16 cellular contexts compared by ENCODE assay signal in genomic region chr9:117315236-117315635, GRCh38.
"Had no signal": no experiment of that assay in that cellular context is flagged by ENCODE, and none has a peak within 500 bp of the region (broad histone marks: within the 10 kb centered on the region; RNA-seq: fewer than 3 reads in every experiment).

No MANE protein-coding gene starts in this region.

- ATAC-seq: activated naive CD8-positive, alpha-beta T cell treated with anti-CD3 and anti-CD28 coated beads, Interleukin-2, amount 50 U/mL, for 24 hours; activated T-cell treated with anti-CD3 and anti-CD28 coated beads, Interleukin-2, amount 50 U/mL, for 4 hours; gastroesophageal sphincter; left cardiac atrium; natural killer cell treated with Interleukin-12 subunit alpha and Interleukin-12 subunit beta and Interleukin-15 and Interleukin-18, amount 100 ng/mL, for 72 hours; right lobe of liver; upper lobe of right lung had no signal

- H3K9me3 Mint-ChIP-seq: activated naive CD4-positive, alpha-beta T cell treated with anti-CD3 and anti-CD28 coated beads, Interleukin-2, amount 10 ng/mL, durations not matched to agents 7 days and 5 days; activated naive CD8-positive, alpha-beta T cell treated with anti-CD3 and anti-CD28 coated beads, Interleukin-2, amount 50 U/mL, for 24 hours; activated T-cell treated with anti-CD3 and anti-CD28 coated beads, Interleukin-2, amount 50 U/mL, for 4 hours had no signal

- H3K4me1 Mint-ChIP-seq: activated naive CD4-positive, alpha-beta T cell treated with anti-CD3 and anti-CD28 coated beads, Interleukin-2, amount 10 ng/mL, durations not matched to agents 7 days and 5 days; activated naive CD8-positive, alpha-beta T cell treated with anti-CD3 and anti-CD28 coated beads, Interleukin-2, amount 50 U/mL, for 24 hours had no signal

- H3K27me3 Mint-ChIP-seq: activated naive CD4-positive, alpha-beta T cell treated with anti-CD3 and anti-CD28 coated beads, Interleukin-2, amount 10 ng/mL, durations not matched to agents 7 days and 5 days; natural killer cell treated with Interleukin-12 subunit alpha and Interleukin-12 subunit beta and Interleukin-15 and Interleukin-18, amount 100 ng/mL, for 72 hours had no signal

- DNase-seq: activated CD4-positive, alpha-beta T cell treated with anti-CD3 and anti-CD28 coated beads, Interleukin-2, amount 50 U/mL, for 1 hour; activated CD8-positive, alpha-beta memory T cell treated with anti-CD3 and anti-CD28 coated beads, Interleukin-2, amount 50 U/mL, for 4 hours; activated naive CD4-positive, alpha-beta T cell treated with anti-CD3 and anti-CD28 coated beads, Interleukin-2, amount 10 ng/mL, durations not matched to agents 7 days and 5 days; activated naive CD8-positive, alpha-beta T cell treated with anti-CD3 and anti-CD28 coated beads, Interleukin-2, amount 50 U/mL, for 24 hours; activated T-cell treated with anti-CD3 and anti-CD28 coated beads, Interleukin-2, amount 50 U/mL, for 4 hours; aorta; cortex of kidney; left cardiac atrium; right lobe of liver; small intestine; stimulated activated CD4-positive, alpha-beta T cell treated with anti-CD3 and anti-CD28 coated beads, Interleukin-15, amount 100 ng/mL, for 24 hours; stimulated activated CD4-positive, alpha-beta T cell treated with anti-CD3 and anti-CD28 coated beads, Interleukin-2, amount 100 ng/mL, for 48 hours; T1000; upper lobe of right lung had no signal

- H3K4me3 Mint-ChIP-seq: activated naive CD4-positive, alpha-beta T cell treated with anti-CD3 and anti-CD28 coated beads, Interleukin-2, amount 10 ng/mL, durations not matched to agents 7 days and 5 days; activated naive CD8-positive, alpha-beta T cell treated with anti-CD3 and anti-CD28 coated beads, Interleukin-2, amount 50 U/mL, for 24 hours; activated T-cell treated with anti-CD3 and anti-CD28 coated beads, Interleukin-2, amount 50 U/mL, for 4 hours; natural killer cell treated with Interleukin-12 subunit alpha and Interleukin-12 subunit beta and Interleukin-15 and Interleukin-18, amount 100 ng/mL, for 72 hours had no signal

- H3K36me3 Mint-ChIP-seq: activated naive CD4-positive, alpha-beta T cell treated with anti-CD3 and anti-CD28 coated beads, Interleukin-2, amount 10 ng/mL, durations not matched to agents 7 days and 5 days; natural killer cell treated with Interleukin-12 subunit alpha and Interleukin-12 subunit beta and Interleukin-15 and Interleukin-18, amount 100 ng/mL, for 72 hours had no signal

- H3K27ac Mint-ChIP-seq: activated naive CD4-positive, alpha-beta T cell treated with anti-CD3 and anti-CD28 coated beads, Interleukin-2, amount 10 ng/mL, durations not matched to agents 7 days and 5 days; activated naive CD8-positive, alpha-beta T cell treated with anti-CD3 and anti-CD28 coated beads, Interleukin-2, amount 50 U/mL, for 24 hours; natural killer cell treated with Interleukin-12 subunit alpha and Interleukin-12 subunit beta and Interleukin-15 and Interleukin-18, amount 100 ng/mL, for 72 hours had no signal
